ENCODE assay signal across 9 cellular contexts in genomic region chr6:170555305-170555704, GRCh38. TPM values are rescaled to one million over a fixed set of nuclear protein-coding genes. Genes with fewer than 3 reads are reported as not detected.
A peak's percentile ranks its signal among the peaks of the same experiment; 100 is the strongest.
DNase-seq lines count a peak whose midpoint lies in the region; ATAC-seq and TF ChIP-seq lines count a peak whose summit lies in the region.
"Had no signal": no experiment of that assay in that cellular context is flagged by ENCODE, and none has a peak within 500 bp of the region (broad histone marks: within the 10 kb centered on the region; RNA-seq: fewer than 3 reads in every experiment).

No MANE protein-coding gene starts in this region.

- peaks cover 4% of the 10 kb centered on the region for H3K23me2 ChIP-seq in H9 (ENCODE audit: insufficient read length, low read depth, low read length, poor library complexity, severe bottlenecking)

- no peaks in the 10 kb centered on the region for H3K27me3 ChIP-seq in H9 (ENCODE audit: insufficient read depth, low read length)
- no peaks in the 10 kb centered on the region for H3K27me3 ChIP-seq in SU-DHL-6 (ENCODE audit: low read length)
- no peaks in the 10 kb centered on the region for H3K27me3 ChIP-seq in iPS-18a (ENCODE audit: control insufficient read depth, insufficient read depth, low read length)
- no peaks in the 10 kb centered on the region for H3K27me3 ChIP-seq in stomach

- intact Hi-C loops in stomach (cut with DNase I; ENCODE audit: low total_unique reads), result no loop called here

- H3K9ac ChIP-seq in H9 (ENCODE audit: extremely low read depth, insufficient read length, low read length), result peak overlapping the region; percentile 89
- H3K9ac ChIP-seq in SU-DHL-6 (ENCODE audit: low read length), result peak overlapping the region; percentile 87
- H3K9ac ChIP-seq in iPS-18a (ENCODE audit: low read length), result peak overlapping the region; percentile 75

- no peak overlapping the region for H2BK12ac ChIP-seq in H9 (ENCODE audit: insufficient read length, low read depth, low read length)

- H3K4me3 Mint-ChIP-seq in H9, result no peak overlapping the region

- H3K4me1 ChIP-seq in H9 (ENCODE audit: insufficient read depth, low read length) (no peaks in the 10 kb centered on the region), iPS-18a (ENCODE audit: control insufficient read depth, low read depth, low read length) (peaks cover 9% of the 10 kb centered on the region), stomach (peaks cover 33 to 65% (median 48%) of the 10 kb centered on the region in 4 donors)

- whole genome bisulfite sequencing in H9 (ENCODE audit: extremely low coverage, insufficient read length, low lambda C conversion rate), result no CpG with 5 or more reads among the region's 3 CpGs
- 40 to 59% (median 55%) methylated on average over 3 of the region's 3 CpGs for WGBS in stomach, 5 donors

- H3K18ac ChIP-seq in H9 (ENCODE audit: insufficient read length, low read depth, low read length), result no peak overlapping the region

- no peak overlapping the region for H3K56ac ChIP-seq in H9 (ENCODE audit: insufficient read length, low read depth, low read length)

- TF ChIP-seq CTCF in H9 (conservative IDR thresholded peaks at IDR 0.05), result no peak
- no peak for TF ChIP-seq CTCF in SU-DHL-6 (IDR thresholded peaks at IDR 0.05; ENCODE audit: insufficient read depth, low read length, poor library complexity, severe bottlenecking)
- TF ChIP-seq CTCF in stomach (IDR thresholded peaks at IDR 0.05), result no peak

- H3K27ac ChIP-seq in H9 (ENCODE audit: insufficient read length, low read depth, low read length) (no peak overlapping the region), SU-DHL-6 (ENCODE audit: low read depth, low read length) (no peak overlapping the region), iPS-18a (ENCODE audit: low read length) (no peak overlapping the region), stomach (peak overlapping the region in 1 of 5 donors; percentile 97)

- H2BK20ac ChIP-seq in H9 (ENCODE audit: low read depth, low read length, poor library complexity, severe bottlenecking), result no peak overlapping the region

- no peak overlapping the region for H3K27ac Mint-ChIP-seq in H9
- H3K27ac Mint-ChIP-seq: IgD-negative memory B cell had no signal

- no peak overlapping the region for H3K23ac ChIP-seq in H9 (ENCODE audit: insufficient read length, low read depth, low read length)

- H3K36me3 ChIP-seq in SU-DHL-6 (ENCODE audit: low read length) (0 out of 2 replicates have a peak, but pooled peaks cover 6% of the 10 kb centered on the region), iPS-18a (ENCODE audit: control insufficient read depth, low read depth, low read length) (peaks cover 10% of the 10 kb centered on the region), stomach (peaks cover 5 to 39% (median 34%) of the 10 kb centered on the region in 4 donors)

- no peak overlapping the region for H2BK15ac ChIP-seq in H9 (ENCODE audit: low read depth, low read length)

- TF ChIP-seq POLR2A in stomach (IDR thresholded peaks at IDR 0.05), result no peak

- H3K36me3 Mint-ChIP-seq in H9 (ENCODE audit: insufficient read depth in 1 of 3, low read depth in 3 of 3), result peaks cover 7 to 30% (median 20%) of the 10 kb centered on the region in 3 experiments; a peak in 6 of 7 replicates

- no peak for TF ChIP-seq EP300 in stomach (IDR thresholded peaks at IDR 0.05)

- H3K4me1 Mint-ChIP-seq in H9, result peaks cover 12 to 13% of the 10 kb centered on the region in 2 experiments

- peaks cover 8% of the 10 kb centered on the region for H3F3A ChIP-seq in SU-DHL-6 (ENCODE audit: insufficient read depth)

- H3K9me3 Mint-ChIP-seq in H9, result no peaks in the 10 kb centered on the region
- H3K9me3 Mint-ChIP-seq: IgD-negative memory B cell had no signal

- no peaks in the 10 kb centered on the region for H3K27me3 Mint-ChIP-seq in H9 (ENCODE audit: low read depth)
- H3K27me3 Mint-ChIP-seq: IgD-negative memory B cell had no signal

- no peaks in the 10 kb centered on the region for H3K9me2 ChIP-seq in SU-DHL-6 (replicated peaks; ENCODE audit: insufficient read depth, low read length)

- no peak overlapping the region for H4K5ac ChIP-seq in H9 (ENCODE audit: insufficient read length, low read depth, low read length)

- H4K91ac ChIP-seq in H9 (ENCODE audit: insufficient read length, low read depth, low read length), result no peak overlapping the region

- no peaks in the 10 kb centered on the region for H3K9me3 ChIP-seq in H9 (ENCODE audit: control insufficient read depth, low read depth, low read length)
- H3K9me3 ChIP-seq in SU-DHL-6 (ENCODE audit: insufficient read depth, low read length), result no peaks in the 10 kb centered on the region
- H3K9me3 ChIP-seq in iPS-18a (ENCODE audit: control insufficient read depth, low read depth, low read length), result no peaks in the 10 kb centered on the region
- H3K9me3 ChIP-seq in stomach, result no peaks in the 10 kb centered on the region

- H3K4ac ChIP-seq in H9 (ENCODE audit: low read depth, low read length), result no peak overlapping the region

- no peak overlapping the region for H2AFZ ChIP-seq in H9 (ENCODE audit: low read length)
- no peak overlapping the region for H2AFZ ChIP-seq in SU-DHL-6 (ENCODE audit: low read depth, low read length, severe bottlenecking)

- no peak overlapping the region for H3T11ph ChIP-seq in H9 (ENCODE audit: low read length)

- ATAC-seq in HG03378 (IDR thresholded peaks at IDR 0.05; ENCODE audit: unreplicated experiment), result no peak

- H4K20me1 ChIP-seq in H9 (ENCODE audit: control insufficient read depth, insufficient read depth, insufficient read length) (no peaks in the 10 kb centered on the region), SU-DHL-6 (ENCODE audit: low read depth, low read length) (peaks cover 6% of the 10 kb centered on the region; the same call in 1 of the 2 replicates)

- H3K79me1 ChIP-seq in H9 (ENCODE audit: insufficient read depth, low read depth, low read length, poor library complexity, severe bottlenecking), result peaks cover 7% of the 10 kb centered on the region

- H3K79me2 ChIP-seq in H9 (ENCODE audit: insufficient read depth, low read length), result peaks cover 38% of the 10 kb centered on the region
- H3K79me2 ChIP-seq in SU-DHL-6 (ENCODE audit: insufficient read depth, low read length), result peaks cover 69% of the 10 kb centered on the region

- DNase-seq in H9 (no peak), stomach (no peak), hippocampal formation (lab: John Stamatoyannopoulos, UW) (no peak), globus pallidus (ENCODE audit: low spot score) (no peak)
- DNase-seq in activated CD8-positive, alpha-beta memory T cell treated with anti-CD3 and anti-CD28 coated beads, Interleukin-2, amount 50 U/mL, for 4 hours, result no peak

- no peak overlapping the region for H2AK5ac ChIP-seq in H9 (ENCODE audit: insufficient read length, low read length)

- H3K4me3 ChIP-seq in SU-DHL-6 (ENCODE audit: insufficient read depth, low read length, poor library complexity, severe bottlenecking) (peak overlapping the region; percentile 98), iPS-18a (ENCODE audit: low read length) (peak overlapping the region; percentile 99), stomach (peak overlapping the region; percentile 87 to 98 (median 94))

- no peak overlapping the region for H3K14ac ChIP-seq in H9 (ENCODE audit: insufficient read depth, low read length)

- no peak overlapping the region for H2BK5ac ChIP-seq in H9 (ENCODE audit: insufficient read length, low read length)

- no peak overlapping the region for H2BK120ac ChIP-seq in H9 (ENCODE audit: low read depth, low read length, poor library complexity, severe bottlenecking)

- H3K4me2 ChIP-seq in H9 (ENCODE audit: insufficient read depth, insufficient read length, low read length) (peak overlapping the region; percentile 87), SU-DHL-6 (ENCODE audit: low read depth, low read length, poor library complexity, severe bottlenecking) (peak overlapping the region; percentile 97)

- H4K8ac ChIP-seq in H9 (replicated peaks; ENCODE audit: insufficient read length, low read depth, low read length), result no peak overlapping the region

RNA-seq across cellular contexts. Expression of gene TBP, which starts 1.1 kb away (rescaled TPM):
- total RNA-seq in H9 (2021) (22.6 and 24.3 TPM in 2 replicates), stomach (10 to 100 TPM; 12.2 to 50.2 (median 17.7) TPM)
- polyA plus RNA-seq in stomach, result 1 to 10 TPM; 6.2 to 9.3 (median 8.5) TPM

RNA-seq across cellular contexts. Expression of gene PSMB1, which starts 2.2 kb away (rescaled TPM):
- total RNA-seq in H9 (2021) (245 and 252 TPM in 2 replicates), stomach (100 to 1,000 TPM in 3 of 5 donors, 10 to 100 TPM in 2; 36.5 to 294 (median 112) TPM)
- 100 to 1,000 TPM; 206 to 304 (median 263) TPM for polyA plus RNA-seq in stomach

RNA-seq across cellular contexts. Expression of gene PDCD2, which starts 29.1 kb away (rescaled TPM):
- total RNA-seq in H9 (2021), result 78.5 and 82.1 TPM in 2 replicates
- 100 to 1,000 TPM in 1 of 5 donors, 10 to 100 TPM in 4; 38.2 to 209 (median 69.0) TPM for total RNA-seq in stomach
- polyA plus RNA-seq in stomach, result 10 to 100 TPM; 54.2 to 73.2 (median 66.9) TPM
